Comparison of ENCODE assay signal across 9 cellular contexts in genomic region chr2:127640082-127641072, GRCh38. TPM values are rescaled to one million over a fixed set of nuclear protein-coding genes. Genes with fewer than 3 reads are reported as not detected.
DNase-seq lines count a peak whose midpoint lies in the region; ATAC-seq and TF ChIP-seq lines count a peak whose summit lies in the region.
"Had no signal": no experiment of that assay in that cellular context is flagged by ENCODE, and none has a peak within 500 bp of the region (broad histone marks: within the 10 kb centered on the region; RNA-seq: fewer than 3 reads in every experiment).

No MANE protein-coding gene starts in this region.

- no peak for ATAC-seq in GM21723 (IDR thresholded peaks at IDR 0.05; ENCODE audit: unreplicated experiment)
- no peak for ATAC-seq in GM19395 (IDR thresholded peaks at IDR 0.05; ENCODE audit: unreplicated experiment)

- no peak for TF ChIP-seq EP300 in sigmoid colon (IDR thresholded peaks at IDR 0.05)

- peaks cover 34 to 69% (median 47%) of the 10 kb centered on the region in 4 donors for H3K36me3 ChIP-seq in sigmoid colon

- no peaks in the 10 kb centered on the region for H3K27me3 ChIP-seq in sigmoid colon

- H3K9me3 ChIP-seq in sigmoid colon: no peaks in the 10 kb centered on the region

- peak overlapping the region; percentile 1 to 97 (median 92) for H3K27ac ChIP-seq in sigmoid colon

- peak; percentile 36 for DNase-seq in activated T-cell treated with anti-CD3 and anti-CD28 coated beads, Interleukin-2, amount 50 U/mL, for 1 hour
- DNase-seq in activated T-cell treated with anti-CD3 and anti-CD28 coated beads for 4 hours: no peak
- DNase-seq in NCI-H510A (lab: John Stamatoyannopoulos, UW): peak; percentile 18
- peak; percentile 10 for DNase-seq in cerebellar cortex (ENCODE audit: low spot score)
- DNase-seq in sigmoid colon: no peak
- no peak for DNase-seq in GM03348 (ENCODE audit: low spot score)

- peak in 2 of 4 experiments; percentile 12 to 17 for TF ChIP-seq CTCF in sigmoid colon (IDR thresholded peaks at IDR 0.05)

- no peak overlapping the region for H3K4me3 ChIP-seq in sigmoid colon

- 60 to 66% methylated on average over 25 of the region's 25 CpGs for WGBS in sigmoid colon, 2 donors

- peaks cover 0 to 91% (median 80%) of the 10 kb centered on the region in 4 donors for H3K4me1 ChIP-seq in sigmoid colon

- intact Hi-C loops in sigmoid colon (cut with DNase I): no loop called here

- no peak for TF ChIP-seq POLR2A in sigmoid colon (IDR thresholded peaks at IDR 0.05)

RNA-seq across cellular contexts. Expression of gene GPR17, which starts 5.6 kb away (rescaled TPM):
- total RNA-seq in sigmoid colon: 1 to 10 TPM in 1 of 4 donors, under 1 TPM in 2, not detected in 1; 0.36 to 1.4 (median 0.66) TPM
- under 1 TPM in 2 of 3 donors, not detected in 1; 0.48 to 0.60 TPM for polyA plus RNA-seq in sigmoid colon
- total RNA-seq: activated CD8-positive, alpha-beta memory T cell treated with anti-CD3 and anti-CD28 coated beads for 36 hours had no signal

RNA-seq across cellular contexts. Expression of gene LIMS2, which starts 35.0 kb away (rescaled TPM):
- 100 to 1,000 TPM; 125 to 357 (median 195) TPM for total RNA-seq in sigmoid colon
- polyA plus RNA-seq in sigmoid colon: 10 to 100 TPM in 2 of 3 donors, 1 to 10 TPM in 1; 3.2 to 40.6 (median 17.4) TPM

Comparison
In these comparisons a context has a peak if more than half of its experiments do, and no peak if none do; other contexts are left out.
1. DNase-seq: peak in activated T-cell treated with anti-CD3 and anti-CD28 coated beads, Interleukin-2, amount 50 U/mL, for 1 hour (single experiment), NCI-H510A (single experiment) and cerebellar cortex (single experiment); none in activated T-cell treated with anti-CD3 and anti-CD28 coated beads for 4 hours (single experiment), sigmoid colon (single experiment) and GM03348 (single experiment).